ENCODE assay signal across 8 cellular contexts in genomic region chr11:45658292-45658991, GRCh38. TPM values are rescaled to one million over a fixed set of nuclear protein-coding genes. Genes with fewer than 3 reads are reported as not detected.
DNase-seq lines count a peak whose midpoint lies in the region; ATAC-seq and TF ChIP-seq lines count a peak whose summit lies in the region.

No MANE protein-coding gene starts in this region.

- no peaks in the 10 kb centered on the region for H3K36me3 ChIP-seq in BE2C
- no peaks in the 10 kb centered on the region for H3K36me3 ChIP-seq in fibroblast of lung (ENCODE audit: control insufficient read depth, insufficient read depth, low read length)

- H3K4me1 ChIP-seq in BE2C: peaks cover 9% of the 10 kb centered on the region; the same call in 1 of the 2 replicates
- peaks cover 10% of the 10 kb centered on the region for H3K4me1 ChIP-seq in fibroblast of lung (ENCODE audit: control insufficient read depth, extremely low read depth, insufficient read depth, low read length)

- H3K79me2 ChIP-seq in fibroblast of lung (ENCODE audit: control insufficient read depth, insufficient read depth, low read length): no peaks in the 10 kb centered on the region

- H3K4me1 Mint-ChIP-seq in nephron progenitor cell: peaks cover 52% of the 10 kb centered on the region

- DNase-seq in BE2C (peak; percentile 63), NCI-H510A treated with DMSO at 0.1 percent for 48 hours (lab: John Stamatoyannopoulos, UW) (peak; percentile 9), fibroblast of lung (ENCODE audit: low read depth in 2 of 2) (peak; percentile 48 to 72), nephron progenitor cell (peak; percentile 70), DMS79 treated with DMSO at 0.1 percent for 48 hours (lab: John Stamatoyannopoulos, UW) (no peak)

- H3K4me2 ChIP-seq in fibroblast of lung (ENCODE audit: extremely low read depth, insufficient read depth, low read length): no peak overlapping the region

- no peaks in the 10 kb centered on the region for H3K27me3 ChIP-seq in BE2C
- peaks cover 13% of the 10 kb centered on the region for H3K27me3 ChIP-seq in fibroblast of lung (ENCODE audit: control insufficient read depth, insufficient read depth, low read length)

- no peak for TF ChIP-seq POLR2A in GM18505 (IDR thresholded peaks at IDR 0.05; ENCODE audit: borderline replicate concordance, extremely low read depth, insufficient read depth, insufficient read length)

- H3K4me3 ChIP-seq in BE2C (ENCODE audit: low read depth, low read length) (no peak overlapping the region; the same call in 1 of the 2 replicates), fibroblast of lung (replicated peaks in 1 of 4; ENCODE audit: control extremely low read depth in 1 of 4, insufficient read depth in 1 of 4, low read depth in 3 of 4, low read length in 4 of 4) (no peak overlapping the region)

- no peaks in the 10 kb centered on the region for H3K9me3 Mint-ChIP-seq in nephron progenitor cell

- no peak overlapping the region for H3K4me3 Mint-ChIP-seq in nephron progenitor cell

- H3K27ac ChIP-seq in fibroblast of lung (ENCODE audit: insufficient read depth, low read length): no peak overlapping the region

- H3K36me3 Mint-ChIP-seq in nephron progenitor cell (ENCODE audit: low read depth): no peaks in the 10 kb centered on the region

- no peak overlapping the region for H3K27ac Mint-ChIP-seq in nephron progenitor cell

- no peak overlapping the region for H3K9ac ChIP-seq in fibroblast of lung (ENCODE audit: insufficient read depth, low read length)

- H3K9me3 ChIP-seq in BE2C (no peaks in the 10 kb centered on the region), fibroblast of lung (ENCODE audit: control insufficient read depth, insufficient read depth, low read depth, low read length) (no peaks in the 10 kb centered on the region)

- no peak for TF ChIP-seq CTCF in BE2C (IDR thresholded peaks at IDR 0.05; ENCODE audit: low read depth, low read length)
- no peak for TF ChIP-seq CTCF in fibroblast of lung (conservative IDR thresholded peaks at IDR 0.05 in 1 of 2, IDR thresholded peaks at IDR 0.05 in 1 of 2; ENCODE audit: low read depth in 1 of 2, low read length in 2 of 2)
- no peak for TF ChIP-seq CTCF in nephron progenitor cell (IDR thresholded peaks at IDR 0.05)

- ATAC-seq in GM21423 (IDR thresholded peaks at IDR 0.05; ENCODE audit: unreplicated experiment): no peak
- ATAC-seq in GM18505 (IDR thresholded peaks at IDR 0.05; ENCODE audit: unreplicated experiment): no peak
- ATAC-seq in HG02623 (IDR thresholded peaks at IDR 0.05; ENCODE audit: unreplicated experiment): no peak

- H4K20me1 ChIP-seq in fibroblast of lung (ENCODE audit: control insufficient read depth, extremely low read depth, insufficient read depth, low read length): no peaks in the 10 kb centered on the region

- peaks cover 52% of the 10 kb centered on the region for H3K27me3 Mint-ChIP-seq in nephron progenitor cell (ENCODE audit: low read depth, poor library complexity)

- no peak overlapping the region for H2AFZ ChIP-seq in fibroblast of lung (ENCODE audit: low read length)

RNA-seq across cellular contexts. Expression of gene CHST1, which starts 7.0 kb away (rescaled TPM):
- 5.3 TPM for polyA plus RNA-seq in BE2C (2012; ENCODE audit: insufficient read depth, insufficient read length, low read depth)
- total RNA-seq in fibroblast of lung: under 0.01 and 0.26 TPM in 2 replicates
- 0.11 and 0.17 TPM in 2 replicates for polyA plus RNA-seq in fibroblast of lung
- 0.24 and 0.31 TPM in 2 replicates for polyA plus RNA-seq in fibroblast of lung (2012)
- polyA minus RNA-seq in fibroblast of lung (ENCODE audit: low replicate concordance): not detected in 2 replicates
